In genomic region chr17:19380551-19381284, GRCh38 we compare ENCODE assay signal across 1 cellular context.
TF ChIP-seq lines count a peak whose summit lies in the region.

No MANE protein-coding gene starts in this region.

TF ChIP-seq in K562, 482 proteins besides CTCF, POLR2A, EP300 and RAD21:
- TF ChIP-seq NFIC (IDR thresholded peaks at IDR 0.05): peak; percentile 63
- TF ChIP-seq PREB (CRISPR knock-in tag; IDR thresholded peaks at IDR 0.05): no peak
